In genomic region chr4:84892950-84893349, GRCh38 we compare ENCODE assay signal across 19 cellular contexts.
DNase-seq lines count a peak whose midpoint lies in the region; ATAC-seq and TF ChIP-seq lines count a peak whose summit lies in the region.
"Had no signal": no experiment of that assay in that cellular context is flagged by ENCODE, and none has a peak within 500 bp of the region (broad histone marks: within the 10 kb centered on the region; RNA-seq: fewer than 3 reads in every experiment).

No MANE protein-coding gene starts in this region.

- no peak for DNase-seq in NT2/D1 (ENCODE audit: low read depth, low spot score)
- no peak for DNase-seq in dorsolateral prefrontal cortex
- DNase-seq in nephron progenitor cell, result no peak
- no peak for DNase-seq in T-helper 1 cell
- no peak for DNase-seq in esophagus muscularis mucosa (ENCODE audit: extremely low spot score)
- DNase-seq: 8988T; DMS 273 treated with DMSO at 0.1 percent for 48 hours; DND-41; HCEC 1CT; KG1; NCI-H1105 treated with DMSO at 0.1 percent for 48 hours; NCI-H1694 treated with DMSO at 0.1 percent for 48 hours; NCI-H748 treated with DMSO at 0.1 percent for 48 hours; NK-92 treated with Interleukin-12 subunit alpha and Interleukin-12 subunit beta, amount 100 ng/mL, for 24 hours; Right ventricle myocardium superior had no signal

- H3K4me1 Mint-ChIP-seq in nephron progenitor cell, result peaks cover 9% of the 10 kb centered on the region
- H3K4me1 Mint-ChIP-seq: CD14-positive monocyte had no signal

- TF ChIP-seq POLR2A in esophagus muscularis mucosa (IDR thresholded peaks at IDR 0.05; ENCODE audit: low read depth), result no peak
- TF ChIP-seq POLR2A in GM18505 (IDR thresholded peaks at IDR 0.05; ENCODE audit: borderline replicate concordance, extremely low read depth, insufficient read depth, insufficient read length), result no peak

- intact Hi-C loops in dorsolateral prefrontal cortex (cut with DNase I), result no loop called here
- intact Hi-C loops in esophagus muscularis mucosa (cut with DNase I), result no loop called here

- H3K27me3 ChIP-seq in NT2/D1 (ENCODE audit: insufficient read depth, insufficient read length) (no peaks in the 10 kb centered on the region), dorsolateral prefrontal cortex (no peaks in the 10 kb centered on the region), esophagus muscularis mucosa (no peaks in the 10 kb centered on the region)

- TF ChIP-seq EP300 in esophagus muscularis mucosa (IDR thresholded peaks at IDR 0.05), result no peak

- peak overlapping the region; percentile 37 for H3K27ac Mint-ChIP-seq in nephron progenitor cell

- H3K4me1 ChIP-seq in NT2/D1 (ENCODE audit: insufficient read depth, insufficient read length) (no peaks in the 10 kb centered on the region), esophagus muscularis mucosa (peaks cover 0 to 9% (median 5%) of the 10 kb centered on the region in 4 donors)

- peak overlapping the region; percentile 42 for H3K9ac ChIP-seq in NT2/D1 (ENCODE audit: insufficient read length, low read depth)

- H3K36me3 ChIP-seq in NT2/D1 (ENCODE audit: insufficient read depth, insufficient read length, low read length) (no peaks in the 10 kb centered on the region), esophagus muscularis mucosa (peaks cover 0 to 13% (median 6%) of the 10 kb centered on the region in 4 donors)

- 95% methylated on average over 1 of the region's 1 CpG for WGBS in esophagus muscularis mucosa

- no peaks in the 10 kb centered on the region for H3K9me3 Mint-ChIP-seq in nephron progenitor cell
- H3K9me3 Mint-ChIP-seq: CD14-positive monocyte had no signal

- H3K4me3 ChIP-seq in NT2/D1 (ENCODE audit: insufficient read length, low read depth), result no peak overlapping the region
- H3K4me3 ChIP-seq in dorsolateral prefrontal cortex, result no peak overlapping the region
- H3K4me3 ChIP-seq in esophagus muscularis mucosa, result no peak overlapping the region

- no peak overlapping the region for H3K4me3 Mint-ChIP-seq in nephron progenitor cell
- H3K4me3 Mint-ChIP-seq: CD14-positive monocyte had no signal

- H3K27ac ChIP-seq in 22Rv1, result peak overlapping the region; percentile 34
- peak overlapping the region in 33 of 59 donors; percentile 0 to 63 (median 29) for H3K27ac ChIP-seq in dorsolateral prefrontal cortex
- no peak overlapping the region for H3K27ac ChIP-seq in esophagus muscularis mucosa (replicated peaks in 1 of 4)

- ATAC-seq in HG03565 (IDR thresholded peaks at IDR 0.05; ENCODE audit: unreplicated experiment) (no peak), GM18505 (IDR thresholded peaks at IDR 0.05; ENCODE audit: unreplicated experiment) (no peak)

- no peaks in the 10 kb centered on the region for H3K27me3 Mint-ChIP-seq in nephron progenitor cell (ENCODE audit: low read depth, poor library complexity)

- TF ChIP-seq CTCF in 22Rv1 (IDR thresholded peaks at IDR 0.05) (no peak), dorsolateral prefrontal cortex (IDR thresholded peaks at IDR 0.05 in 54 of 56, conservative IDR thresholded peaks at IDR 0.05 in 2 of 56; ENCODE audit: low read depth in 1 of 56, partially characterized antibody in 56 of 56) (no peak), nephron progenitor cell (IDR thresholded peaks at IDR 0.05) (no peak), esophagus muscularis mucosa (IDR thresholded peaks at IDR 0.05) (no peak)

- H3K9me3 ChIP-seq in NT2/D1 (ENCODE audit: insufficient read depth, low read length), result no peaks in the 10 kb centered on the region
- no peaks in the 10 kb centered on the region for H3K9me3 ChIP-seq in esophagus muscularis mucosa

- peaks cover 23% of the 10 kb centered on the region for H3K36me3 Mint-ChIP-seq in nephron progenitor cell (ENCODE audit: low read depth)

Comparison
In these comparisons a context has a peak if more than half of its experiments do, and no peak if none do; other contexts are left out.
1. H3K27ac ChIP-seq: peak in 22Rv1 (single experiment) and dorsolateral prefrontal cortex (33 of 59); none in esophagus muscularis mucosa (0 of 4).